Comparison of ENCODE assay signal across 1 cellular context in genomic region chr15:78437762-78438594, GRCh38.
A peak's percentile ranks its signal among the peaks of the same experiment; 100 is the strongest.
TF ChIP-seq lines count a peak whose summit lies in the region.

Gene IREB2 (plus strand): TSS chr15:78438216. CDS start chr15:78438338, 122 bp downstream.

TF ChIP-seq in HepG2, 621 proteins besides CTCF, POLR2A, EP300 and RAD21 (continued from another document and continues in another):
- peak in 1 of 2 experiments; percentile 4; a peak in 1 of 4 replicates for TF ChIP-seq REST (IDR thresholded peaks at IDR 0.05; ENCODE audit: borderline replicate concordance in 1 of 2, low read depth in 1 of 2, low read length in 2 of 2)
- TF ChIP-seq HIVEP1 (CRISPR knock-in tag; IDR thresholded peaks at IDR 0.05), result no peak
- peak; percentile 54 for TF ChIP-seq HNF1A (IDR thresholded peaks at IDR 0.05; ENCODE audit: low read depth)
- TF ChIP-seq HNF1A (CRISPR knock-in tag; IDR thresholded peaks at IDR 0.05; ENCODE audit: borderline replicate concordance), result peak; percentile 53; the same call in 1 of the 2 replicates
- TF ChIP-seq ZKSCAN8 (CRISPR knock-in tag; IDR thresholded peaks at IDR 0.05; ENCODE audit: borderline replicate concordance), result no peak
- TF ChIP-seq PHF8 (CRISPR knock-in tag; IDR thresholded peaks at IDR 0.05), result peak; percentile 97
- no peak for TF ChIP-seq DZIP1 (CRISPR knock-in tag; IDR thresholded peaks at IDR 0.05)
- peak; percentile 91; the same call in 1 of the 2 replicates for TF ChIP-seq ZNF558 (CRISPR knock-in tag; IDR thresholded peaks at IDR 0.05; ENCODE audit: borderline replicate concordance)
- TF ChIP-seq MEIS2 (CRISPR knock-in tag; IDR thresholded peaks at IDR 0.05), result no peak; the same call in 1 of the 2 replicates
- TF ChIP-seq ARID4A (CRISPR knock-in tag; IDR thresholded peaks at IDR 0.05; ENCODE audit: borderline replicate concordance), result peak; percentile 81
- TF ChIP-seq NPAS2 (CRISPR knock-in tag; IDR thresholded peaks at IDR 0.05; ENCODE audit: borderline replicate concordance), result no peak
- TF ChIP-seq GATAD2A (CRISPR knock-in tag; IDR thresholded peaks at IDR 0.05), result no peak; the same call in 1 of the 2 replicates
- TF ChIP-seq MTF1 (CRISPR knock-in tag; IDR thresholded peaks at IDR 0.05), result no peak
- TF ChIP-seq NFKB2 (CRISPR knock-in tag; IDR thresholded peaks at IDR 0.05; ENCODE audit: borderline replicate concordance), result peak; percentile 79; the same call in 1 of the 2 replicates
- TF ChIP-seq MXD3 (CRISPR knock-in tag; IDR thresholded peaks at IDR 0.05), result peak; percentile 55; the same call in 1 of the 2 replicates
- no peak for TF ChIP-seq HMGA1 (CRISPR knock-in tag; conservative IDR thresholded peaks at IDR 0.05)
- no peak for TF ChIP-seq GPN1 (CRISPR knock-in tag; IDR thresholded peaks at IDR 0.05; ENCODE audit: borderline replicate concordance)
- TF ChIP-seq HMG20B (CRISPR knock-in tag; conservative IDR thresholded peaks at IDR 0.05), result no peak; the same call in 1 of the 2 replicates
- no peak for TF ChIP-seq MTERF4 (CRISPR knock-in tag; IDR thresholded peaks at IDR 0.05)
- TF ChIP-seq ZNF75D (CRISPR knock-in tag; IDR thresholded peaks at IDR 0.05; ENCODE audit: borderline replicate concordance), result no peak
- TF ChIP-seq ZSCAN25 (CRISPR knock-in tag; IDR thresholded peaks at IDR 0.05), result peak; percentile 30
- peak; percentile 86; the same call in 1 of the 2 replicates for TF ChIP-seq ZNF431 (CRISPR knock-in tag; IDR thresholded peaks at IDR 0.05; ENCODE audit: borderline replicate concordance, low read depth)
- no peak; the same call in 1 of the 2 replicates for TF ChIP-seq KMT2A (CRISPR knock-in tag; IDR thresholded peaks at IDR 0.05)
- peak; percentile 80; the same call in 1 of the 2 replicates for TF ChIP-seq NR1H2 (CRISPR knock-in tag; IDR thresholded peaks at IDR 0.05; ENCODE audit: borderline replicate concordance, low read depth)
- no peak for TF ChIP-seq ZNF780A (CRISPR knock-in tag; IDR thresholded peaks at IDR 0.05)
- peak; percentile 45 for TF ChIP-seq SALL1 (CRISPR knock-in tag; IDR thresholded peaks at IDR 0.05)
- peak; percentile 65 for TF ChIP-seq RBM39 (IDR thresholded peaks at IDR 0.05; ENCODE audit: low read depth, low read length, poor library complexity, severe bottlenecking)
- TF ChIP-seq GLMP (CRISPR knock-in tag; IDR thresholded peaks at IDR 0.05; ENCODE audit: borderline replicate concordance), result 0 out of 2 replicates have a peak, but pooled peaks have one; percentile 57
- no peak for TF ChIP-seq ZFP41 (CRISPR knock-in tag; IDR thresholded peaks at IDR 0.05; ENCODE audit: borderline replicate concordance)
- TF ChIP-seq ZNF589 (CRISPR knock-in tag; conservative IDR thresholded peaks at IDR 0.05), result no peak
- TF ChIP-seq ZNF556 (CRISPR knock-in tag; IDR thresholded peaks at IDR 0.05; ENCODE audit: borderline replicate concordance), result peak; percentile 70; the same call in 1 of the 2 replicates
- TF ChIP-seq SSRP1 (CRISPR knock-in tag; IDR thresholded peaks at IDR 0.05), result no peak
- peak; percentile 60; the same call in 1 of the 2 replicates for TF ChIP-seq ISL2 (CRISPR knock-in tag; IDR thresholded peaks at IDR 0.05)
- TF ChIP-seq CHCHD3 (CRISPR knock-in tag; IDR thresholded peaks at IDR 0.05), result no peak
- TF ChIP-seq IKZF1 (IDR thresholded peaks at IDR 0.05), result no peak
- TF ChIP-seq ZBTB38 (CRISPR knock-in tag; IDR thresholded peaks at IDR 0.05), result no peak
- no peak for TF ChIP-seq ZBTB3 (CRISPR knock-in tag; IDR thresholded peaks at IDR 0.05; ENCODE audit: borderline replicate concordance, low read depth)
- TF ChIP-seq ZNF121 (CRISPR knock-in tag; IDR thresholded peaks at IDR 0.05), result peak; percentile 10; the same call in 1 of the 2 replicates
- TF ChIP-seq KAT8 (CRISPR knock-in tag; IDR thresholded peaks at IDR 0.05), result peak; percentile 93
- TF ChIP-seq MTA1 (CRISPR knock-in tag; IDR thresholded peaks at IDR 0.05; ENCODE audit: borderline replicate concordance), result no peak
- no peak for TF ChIP-seq ZNF879 (CRISPR knock-in tag; IDR thresholded peaks at IDR 0.05)
- TF ChIP-seq KDM3A (CRISPR knock-in tag; IDR thresholded peaks at IDR 0.05; ENCODE audit: low read depth), result no peak
- no peak for TF ChIP-seq ZBTB37 (CRISPR knock-in tag; IDR thresholded peaks at IDR 0.05)
- no peak; the same call in 1 of the 2 replicates for TF ChIP-seq KDM4B (CRISPR knock-in tag; IDR thresholded peaks at IDR 0.05)
- TF ChIP-seq RBM22 (optimal IDR thresholded peaks at IDR 0.05; ENCODE audit: low read length), result no peak
- TF ChIP-seq ZNF296 (CRISPR knock-in tag; conservative IDR thresholded peaks at IDR 0.05), result no peak; the same call in 1 of the 2 replicates
- 0 out of 2 replicates have a peak, but pooled peaks have one; percentile 15 for TF ChIP-seq ZBTB20 (CRISPR knock-in tag; IDR thresholded peaks at IDR 0.05; ENCODE audit: borderline replicate concordance, low read depth)
- no peak for TF ChIP-seq ZC3H13 (CRISPR knock-in tag; IDR thresholded peaks at IDR 0.05)
